ENCODE assay signal across 20 cellular contexts in the genomic region with DNA sequence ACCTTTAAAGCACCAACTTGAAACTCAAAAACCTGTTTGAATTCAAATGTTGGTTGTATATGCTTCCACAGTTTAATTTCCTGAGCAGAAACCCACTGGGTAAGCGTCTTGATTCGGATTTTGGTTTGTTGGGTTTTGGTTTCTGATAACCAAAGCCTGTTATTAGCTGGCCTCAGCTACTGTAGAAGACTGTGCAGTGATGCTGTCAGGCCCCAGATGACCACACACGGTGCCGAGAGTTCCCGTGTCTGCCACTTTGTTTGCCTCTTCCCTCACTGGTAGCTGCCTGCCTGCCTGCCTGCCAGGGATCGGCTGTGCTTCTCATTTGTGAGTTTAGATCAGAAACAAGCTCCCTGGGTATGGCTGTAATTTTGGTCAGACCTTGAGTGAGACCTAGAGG. TPM values are rescaled to one million over a fixed set of nuclear protein-coding genes. Genes with fewer than 3 reads are reported as not detected.
DNase-seq lines count a peak whose midpoint lies in the region; ATAC-seq and TF ChIP-seq lines count a peak whose summit lies in the region.
"Had no signal": no experiment of that assay in that cellular context is flagged by ENCODE, and none has a peak within 500 bp of the region (broad histone marks: within the 10 kb centered on the region; RNA-seq: fewer than 3 reads in every experiment).

No MANE protein-coding gene starts in this region.

- ATAC-seq in right lobe of liver = no peak
- ATAC-seq: activated CD4-positive, CD25-positive, alpha-beta regulatory T cell treated with anti-CD3 and anti-CD28 coated beads, Interleukin-2, amount 50 U/mL, for 24 hours; K562; sciatic nerve had no signal

- H3K9ac ChIP-seq in BLaER1 treated with 17β-estradiol and CSF1 and Interleukin-3, amounts not matched to agents 10 nM and 100 nM = peak overlapping the region in 7 of 11 experiments; percentile 17 to 52 (median 25); a peak in 7 of 22 replicates
- H3K9ac ChIP-seq in H9 (ENCODE audit: extremely low read depth, insufficient read length, low read length) = no peak overlapping the region
- H3K9ac ChIP-seq in mesenchymal stem cell (ENCODE audit: low read length) = peak overlapping the region; percentile 64

- H3K4me1 Mint-ChIP-seq in H9 = peaks cover 13 to 20% of the 10 kb centered on the region in 2 experiments
- H3K4me1 Mint-ChIP-seq in activated CD4-positive, alpha-beta memory T cell treated with anti-CD3 and anti-CD28 coated beads, Interleukin-2, amount 10 ng/mL, durations not matched to agents 7 days and 5 days = peaks cover 49% of the 10 kb centered on the region
- peaks cover 17% of the 10 kb centered on the region for H3K4me1 Mint-ChIP-seq in Calu3 (ENCODE audit: low read depth, unreplicated experiment)

- POLR2A ChIA-PET in activated CD4-positive, alpha-beta memory T cell treated with anti-CD3 and anti-CD28 coated beads, Interleukin-2, amount 10 ng/mL, durations not matched to agents 7 days and 5 days (lab: Charles Lee) = no interaction called here

- H4K20me1 ChIP-seq in BLaER1 treated with 17β-estradiol and CSF1 and Interleukin-3, amounts not matched to agents 10 nM and 100 nM = peaks cover 51 to 95% (median 89%) of the 10 kb centered on the region in 11 experiments; a peak in 21 of 22 replicates
- no peaks in the 10 kb centered on the region for H4K20me1 ChIP-seq in H9 (ENCODE audit: control insufficient read depth, insufficient read depth, insufficient read length)

- no peak overlapping the region for H4K91ac ChIP-seq in H9 (ENCODE audit: insufficient read length, low read depth, low read length)
- H4K91ac ChIP-seq in mesenchymal stem cell (ENCODE audit: low read length) = no peak overlapping the region

- H3K27ac Mint-ChIP-seq in H9 (peak overlapping the region; percentile 28 to 92 (median 47); a peak in 3 of 7 replicates), Calu3 (ENCODE audit: unreplicated experiment) (no peak overlapping the region)
- peak overlapping the region; percentile 31 for H3K27ac Mint-ChIP-seq in activated CD4-positive, alpha-beta memory T cell treated with anti-CD3 and anti-CD28 coated beads, Interleukin-2, amount 10 ng/mL, durations not matched to agents 7 days and 5 days
- H3K27ac Mint-ChIP-seq: activated naive CD4-positive, alpha-beta T cell treated with anti-CD3 and anti-CD28 coated beads, Interleukin-2, amount 10 ng/mL, durations not matched to agents 7 days and 5 days had no signal

- H3K36me3 Mint-ChIP-seq in H9 (ENCODE audit: insufficient read depth in 1 of 3, low read depth in 3 of 3) (peaks cover 38 to 55% (median 54%) of the 10 kb centered on the region in 3 experiments), Calu3 (ENCODE audit: insufficient read depth, unreplicated experiment) (peaks cover 17% of the 10 kb centered on the region)
- peaks cover 46% of the 10 kb centered on the region for H3K36me3 Mint-ChIP-seq in activated CD4-positive, alpha-beta memory T cell treated with anti-CD3 and anti-CD28 coated beads, Interleukin-2, amount 10 ng/mL, durations not matched to agents 7 days and 5 days (ENCODE audit: low read depth)

- H2AFZ ChIP-seq in H9 (ENCODE audit: low read length) (no peak overlapping the region), mesenchymal stem cell (ENCODE audit: low read depth, low read length) (no peak overlapping the region)

- H3K27me3 Mint-ChIP-seq in H9 (ENCODE audit: low read depth) (no peaks in the 10 kb centered on the region), Calu3 (ENCODE audit: unreplicated experiment) (no peaks in the 10 kb centered on the region)
- H3K27me3 Mint-ChIP-seq in activated CD4-positive, alpha-beta memory T cell treated with anti-CD3 and anti-CD28 coated beads, Interleukin-2, amount 10 ng/mL, durations not matched to agents 7 days and 5 days = no peaks in the 10 kb centered on the region
- H3K27me3 Mint-ChIP-seq: activated naive CD4-positive, alpha-beta T cell treated with anti-CD3 and anti-CD28 coated beads, Interleukin-2, amount 10 ng/mL, durations not matched to agents 7 days and 5 days had no signal

- H2BK120ac ChIP-seq in H9 (ENCODE audit: low read depth, low read length, poor library complexity, severe bottlenecking) (no peak overlapping the region), mesenchymal stem cell (ENCODE audit: low read depth, low read length) (no peak overlapping the region)

- CTCF ChIA-PET in activated CD4-positive, alpha-beta memory T cell treated with anti-CD3 and anti-CD28 coated beads, Interleukin-2, amount 10 ng/mL, durations not matched to agents 7 days and 5 days (lab: Charles Lee) = interaction anchor here (0.7 to 2.3 kb wide), 2 partner anchors 33 to 210 kb away, joined by 3 to 6 read pairs; no protein-coding TSS in a partner anchor
- CTCF ChIA-PET in Calu3 (lab: Charles Lee) = no interaction called here

- H2BK20ac ChIP-seq in H9 (ENCODE audit: low read depth, low read length, poor library complexity, severe bottlenecking) = no peak overlapping the region

- H3K27me3 ChIP-seq in BLaER1 treated with 17β-estradiol and CSF1 and Interleukin-3, amounts not matched to agents 10 nM and 100 nM = no peaks in the 10 kb centered on the region
- H3K27me3 ChIP-seq in H9 (ENCODE audit: insufficient read depth, low read length) = no peaks in the 10 kb centered on the region
- no peaks in the 10 kb centered on the region for H3K27me3 ChIP-seq in mesenchymal stem cell (ENCODE audit: control insufficient read depth in 1 of 2, insufficient read depth in 1 of 2, low read length in 2 of 2)
- H3K27me3 ChIP-seq in right lobe of liver = no peaks in the 10 kb centered on the region
- H3K27me3 ChIP-seq: brain microvascular endothelial cell had no signal

- H2AK5ac ChIP-seq in H9 (ENCODE audit: insufficient read length, low read length) (no peak overlapping the region), mesenchymal stem cell (ENCODE audit: low read length, severe bottlenecking) (no peak overlapping the region)

- H3K18ac ChIP-seq in H9 (ENCODE audit: insufficient read length, low read depth, low read length) (no peak overlapping the region), mesenchymal stem cell (ENCODE audit: low read depth in 1 of 2, low read length in 2 of 2) (no peak overlapping the region)

- H4K8ac ChIP-seq in H9 (replicated peaks; ENCODE audit: insufficient read length, low read depth, low read length) (no peak overlapping the region), mesenchymal stem cell (ENCODE audit: low read length) (no peak overlapping the region)

- H3K9me3 ChIP-seq in BLaER1 treated with 17β-estradiol and CSF1 and Interleukin-3, amounts not matched to agents 10 nM and 100 nM (replicated peaks in 1 of 11) = no peaks in the 10 kb centered on the region
- no peaks in the 10 kb centered on the region for H3K9me3 ChIP-seq in H9 (ENCODE audit: control insufficient read depth, low read depth, low read length)
- no peaks in the 10 kb centered on the region for H3K9me3 ChIP-seq in mesenchymal stem cell (ENCODE audit: control insufficient read depth, low read length)
- H3K9me3 ChIP-seq in right lobe of liver = no peaks in the 10 kb centered on the region

- WGBS in H9 (ENCODE audit: extremely low coverage, insufficient read length, low lambda C conversion rate) = no CpG with 5 or more reads among the region's 6 CpGs
- 95% methylated on average over 6 of the region's 6 CpGs for WGBS in mesenchymal stem cell
- WGBS in right lobe of liver (ENCODE audit: insufficient coverage, low coverage, low lambda C conversion rate, missing lambda C conversion rate) = 67% methylated on average over 5 of the region's 6 CpGs

- no peak overlapping the region for H2BK5ac ChIP-seq in H9 (ENCODE audit: insufficient read length, low read length)
- H2BK5ac ChIP-seq in mesenchymal stem cell (ENCODE audit: low read depth, low read length, poor library complexity, severe bottlenecking) = no peak overlapping the region

- H3T11ph ChIP-seq in H9 (ENCODE audit: low read length) = no peak overlapping the region

- peak overlapping the region in 7 of 11 experiments; percentile 1 to 51 (median 33); a peak in 9 of 22 replicates for H3K4me2 ChIP-seq in BLaER1 treated with 17β-estradiol and CSF1 and Interleukin-3, amounts not matched to agents 10 nM and 100 nM
- H3K4me2 ChIP-seq in H9 (ENCODE audit: insufficient read depth, insufficient read length, low read length) = no peak overlapping the region
- no peak overlapping the region for H3K4me2 ChIP-seq in mesenchymal stem cell (ENCODE audit: low read length, poor library complexity, severe bottlenecking)

- H3K4me3 ChIP-seq in BLaER1 treated with 17β-estradiol and CSF1 and Interleukin-3, amounts not matched to agents 10 nM and 100 nM = no peak overlapping the region
- H3K4me3 ChIP-seq in mesenchymal stem cell (ENCODE audit: insufficient read depth in 1 of 2, low read depth in 1 of 2, low read length in 2 of 2) (no peak overlapping the region), right lobe of liver (no peak overlapping the region)
- H3K4me3 ChIP-seq: K562 had no signal

- TF ChIP-seq CTCF in H9 (conservative IDR thresholded peaks at IDR 0.05) (no peak), Calu3 (IDR thresholded peaks at IDR 0.05; ENCODE audit: unreplicated experiment) (no peak), right lobe of liver (IDR thresholded peaks at IDR 0.05) (no peak)

- H3K56ac ChIP-seq in H9 (ENCODE audit: insufficient read length, low read depth, low read length) = no peak overlapping the region

- no peak overlapping the region for H3K23ac ChIP-seq in H9 (ENCODE audit: insufficient read length, low read depth, low read length)
- H3K23ac ChIP-seq in mesenchymal stem cell (ENCODE audit: low read length in 2 of 2) = no peak overlapping the region

- H4K5ac ChIP-seq in H9 (ENCODE audit: insufficient read length, low read depth, low read length) = no peak overlapping the region

- H2BK15ac ChIP-seq in H9 (ENCODE audit: low read depth, low read length) = no peak overlapping the region
- no peak overlapping the region for H2BK15ac ChIP-seq in mesenchymal stem cell (ENCODE audit: low read depth, poor library complexity, severe bottlenecking)

- BruUV-seq in Calu3 (replicated peaks; lab: Mats Ljungman, UMichigan) = no TSS peak

- H3K36me3 ChIP-seq in BLaER1 treated with 17β-estradiol and CSF1 and Interleukin-3, amounts not matched to agents 10 nM and 100 nM = peaks cover 76 to 95% (median 91%) of the 10 kb centered on the region in 11 experiments
- peaks cover 36 to 65% of the 10 kb centered on the region in 2 experiments for H3K36me3 ChIP-seq in mesenchymal stem cell (ENCODE audit: control insufficient read depth in 1 of 2, insufficient read depth in 2 of 2, low read depth in 1 of 2, low read length in 2 of 2)
- peaks cover 0 to 7% (median 2%) of the 10 kb centered on the region in 4 donors for H3K36me3 ChIP-seq in right lobe of liver

- H3K14ac ChIP-seq in H9 (ENCODE audit: insufficient read depth, low read length) (no peak overlapping the region), mesenchymal stem cell (ENCODE audit: low read length in 2 of 2) (no peak overlapping the region)

- intact Hi-C loops in Calu3 (cut with micrococcal nuclease; ENCODE audit: unreplicated experiment) (no loop called here), right lobe of liver (cut with DNase I) (no loop called here)

- H3K4me1 ChIP-seq in BLaER1 treated with 17β-estradiol and CSF1 and Interleukin-3, amounts not matched to agents 10 nM and 100 nM = peaks cover 13 to 52% (median 30%) of the 10 kb centered on the region in 10 experiments
- peaks cover 5% of the 10 kb centered on the region; the same call in 1 of the 2 replicates for H3K4me1 ChIP-seq in H9 (ENCODE audit: insufficient read depth, low read length)
- peaks cover 15% of the 10 kb centered on the region for H3K4me1 ChIP-seq in mesenchymal stem cell (ENCODE audit: control insufficient read depth, insufficient read depth, low read depth, low read length)
- H3K4me1 ChIP-seq in right lobe of liver = peaks cover 0 to 41% (median 14%) of the 10 kb centered on the region in 4 donors

- H2BK12ac ChIP-seq in H9 (ENCODE audit: insufficient read length, low read depth, low read length) (no peak overlapping the region), mesenchymal stem cell (ENCODE audit: low read length in 2 of 2) (no peak overlapping the region)

- H3K79me2 ChIP-seq in H9 (ENCODE audit: insufficient read depth, low read length) = peaks cover 30% of the 10 kb centered on the region; the same call in 1 of the 2 replicates

- H3K4ac ChIP-seq in H9 (ENCODE audit: low read depth, low read length) (no peak overlapping the region), mesenchymal stem cell (ENCODE audit: low read depth in 1 of 2, low read length in 2 of 2) (no peak overlapping the region)

- DNase-seq in H9 = no peak
- no peak for DNase-seq in activated CD4-positive, alpha-beta memory T cell treated with anti-CD3 and anti-CD28 coated beads, Interleukin-2, amount 10 ng/mL, durations not matched to agents 7 days and 5 days
- DNase-seq in mesenchymal stem cell = no peak
- DNase-seq in Calu3 = no peak
- no peak for DNase-seq in NCI-H2171 treated with DMSO at 0.1 percent for 48 hours (lab: John Stamatoyannopoulos, UW)
- DNase-seq in right lobe of liver = no peak
- no peak for DNase-seq in stimulated activated CD4-positive, alpha-beta T cell treated with anti-CD3 and anti-CD28 coated beads, Interleukin-15, amount 100 ng/mL, for 24 hours
- DNase-seq: activated CD8-positive, alpha-beta memory T cell treated with anti-CD3 and anti-CD28 coated beads, Interleukin-2, amount 50 U/mL, for 4 hours; activated naive CD4-positive, alpha-beta T cell treated with anti-CD3 and anti-CD28 coated beads, Interleukin-2, amount 10 ng/mL, durations not matched to agents 7 days and 5 days; dermis blood vessel endothelial cell; DMS 273 treated with DMSO at 0.1 percent for 48 hours; midbrain; NCI-H1092; occipital lobe; stimulated activated CD4-positive, alpha-beta T cell treated with anti-CD3 and anti-CD28 coated beads, Interleukin-2, amount 100 ng/mL, for 48 hours had no signal

- H3K9me3 Mint-ChIP-seq in H9 (no peaks in the 10 kb centered on the region; a peak in 1 of 5 replicates), Calu3 (ENCODE audit: low read depth, unreplicated experiment) (no peaks in the 10 kb centered on the region)
- H3K9me3 Mint-ChIP-seq in activated CD4-positive, alpha-beta memory T cell treated with anti-CD3 and anti-CD28 coated beads, Interleukin-2, amount 10 ng/mL, durations not matched to agents 7 days and 5 days = no peaks in the 10 kb centered on the region
- H3K9me3 Mint-ChIP-seq: activated naive CD4-positive, alpha-beta T cell treated with anti-CD3 and anti-CD28 coated beads, Interleukin-2, amount 10 ng/mL, durations not matched to agents 7 days and 5 days had no signal

- TF ChIP-seq POLR2A in right lobe of liver (IDR thresholded peaks at IDR 0.05) = no peak

- H3K4me3 Mint-ChIP-seq in H9 (peak overlapping the region in 1 of 2 experiments; percentile 50; a peak in 2 of 5 replicates), Calu3 (ENCODE audit: low read depth, unreplicated experiment) (no peak overlapping the region)
- H3K4me3 Mint-ChIP-seq in activated CD4-positive, alpha-beta memory T cell treated with anti-CD3 and anti-CD28 coated beads, Interleukin-2, amount 10 ng/mL, durations not matched to agents 7 days and 5 days = no peak overlapping the region
- H3K4me3 Mint-ChIP-seq: activated naive CD4-positive, alpha-beta T cell treated with anti-CD3 and anti-CD28 coated beads, Interleukin-2, amount 10 ng/mL, durations not matched to agents 7 days and 5 days had no signal

- H3K27ac ChIP-seq in BLaER1 treated with 17β-estradiol and CSF1 and Interleukin-3, amounts not matched to agents 10 nM and 100 nM = peak overlapping the region in 2 of 11 experiments; percentile 4 to 25; a peak in 2 of 22 replicates
- H3K27ac ChIP-seq in H9 (ENCODE audit: insufficient read length, low read depth, low read length) = no peak overlapping the region
- H3K27ac ChIP-seq in mesenchymal stem cell (ENCODE audit: low read length, poor library complexity, severe bottlenecking) = no peak overlapping the region
- no peak overlapping the region for H3K27ac ChIP-seq in right lobe of liver
- H3K27ac ChIP-seq: brain microvascular endothelial cell had no signal

- H3K79me1 ChIP-seq in H9 (ENCODE audit: insufficient read depth, low read depth, low read length, poor library complexity, severe bottlenecking) (peaks cover 9% of the 10 kb centered on the region), mesenchymal stem cell (replicated peaks; ENCODE audit: low read length, poor library complexity, severe bottlenecking) (peaks cover 19% of the 10 kb centered on the region)

- peaks cover 4% of the 10 kb centered on the region for H3K23me2 ChIP-seq in H9 (ENCODE audit: insufficient read length, low read depth, low read length, poor library complexity, severe bottlenecking)

RNA-seq across cellular contexts. Expression of a gene that starts 5.6 kb away (rescaled TPM):
- 257 and 260 TPM in 2 replicates for total RNA-seq in H9 (2021)
- 100 to 1,000 TPM; 159 to 161 TPM for total RNA-seq in activated CD4-positive, alpha-beta memory T cell treated with anti-CD3 and anti-CD28 coated beads, Interleukin-2, amount 10 ng/mL, durations not matched to agents 7 days and 5 days
- 286 TPM for polyA plus RNA-seq in mesenchymal stem cell (2013, experiment 1 of 2)
- polyA plus RNA-seq in mesenchymal stem cell (2013, experiment 2 of 2) = 277 TPM
- total RNA-seq in Calu3 (2022) = 154 and 160 TPM in 2 replicates
- total RNA-seq in right lobe of liver = 100 to 1,000 TPM; 130 to 178 (median 164) TPM

RNA-seq across cellular contexts. Expression of a gene that starts 5.7 kb away (rescaled TPM):
- total RNA-seq in H9 (2021) (35.1 and 38.7 TPM in 2 replicates), Calu3 (2022) (39.9 and 46.2 TPM in 2 replicates), right lobe of liver (10 to 100 TPM; 13.8 to 28.5 (median 21.2) TPM)
- total RNA-seq in activated CD4-positive, alpha-beta memory T cell treated with anti-CD3 and anti-CD28 coated beads, Interleukin-2, amount 10 ng/mL, durations not matched to agents 7 days and 5 days = 10 to 100 TPM; 37.3 to 40.4 TPM
- 32.4 TPM for polyA plus RNA-seq in mesenchymal stem cell (2013, experiment 1 of 2)
- 29.5 TPM for polyA plus RNA-seq in mesenchymal stem cell (2013, experiment 2 of 2)

RNA-seq across cellular contexts. Expression of a gene that starts 59.1 kb away (rescaled TPM):
- 23.2 and 30.0 TPM in 2 replicates for total RNA-seq in H9 (2021)
- total RNA-seq in activated CD4-positive, alpha-beta memory T cell treated with anti-CD3 and anti-CD28 coated beads, Interleukin-2, amount 10 ng/mL, durations not matched to agents 7 days and 5 days = 10 to 100 TPM; 34.3 to 34.9 TPM
- polyA plus RNA-seq in mesenchymal stem cell (2013, experiment 1 of 2) = 54.5 TPM
- 54.2 TPM for polyA plus RNA-seq in mesenchymal stem cell (2013, experiment 2 of 2)
- 19.3 and 30.8 TPM in 2 replicates for total RNA-seq in Calu3 (2022)
- total RNA-seq in right lobe of liver = 100 to 1,000 TPM in 1 of 6 experiments, 10 to 100 TPM in 5; 20.8 to 104 (median 53.1) TPM

Comparison
In these comparisons a context has a peak if more than half of its experiments do, and no peak if none do; other contexts are left out.
1. H3K4me2 ChIP-seq: peak in BLaER1 treated with 17β-estradiol and CSF1 and Interleukin-3, amounts not matched to agents 10 nM and 100 nM (7 of 11); none in H9 (single experiment) and mesenchymal stem cell (single experiment).